26 cellular contexts compared by ENCODE assay signal in genomic region chr3:47120138-47120537, GRCh38. TPM values are rescaled to one million over a fixed set of nuclear protein-coding genes. Genes with fewer than 3 reads are reported as not detected.
DNase-seq lines count a peak whose midpoint lies in the region; ATAC-seq and TF ChIP-seq lines count a peak whose summit lies in the region.
"Had no signal": no experiment of that assay in that cellular context is flagged by ENCODE, and none has a peak within 500 bp of the region (broad histone marks: within the 10 kb centered on the region; RNA-seq: fewer than 3 reads in every experiment).

No MANE protein-coding gene starts in this region.

- H4K20me1 ChIP-seq in MM.1S (ENCODE audit: insufficient read depth, low read length) = no peaks in the 10 kb centered on the region

- H3K36me3 ChIP-seq in HEK293 (ENCODE audit: control insufficient read depth in 2 of 2, insufficient read depth in 1 of 2, low read length in 2 of 2) = peaks cover 19 to 48% of the 10 kb centered on the region in 2 experiments
- H3K36me3 ChIP-seq in MM.1S (replicated peaks; ENCODE audit: insufficient read depth, low read length) = 0 out of 2 replicates have a peak, but pooled peaks cover 6% of the 10 kb centered on the region
- H3K36me3 ChIP-seq: uterus had no signal

- H3K9ac ChIP-seq in MM.1S (ENCODE audit: low read length) = no peak overlapping the region
- H3K9ac ChIP-seq: KMS-11 had no signal

- DNase-seq in activated naive CD4-positive, alpha-beta T cell treated with anti-CD3 and anti-CD28 coated beads, Interleukin-2, amount 50 U/mL, for 72 hours (ENCODE audit: low spot score in 2 of 2) = no peak
- no peak for DNase-seq in activated naive CD4-positive, alpha-beta T cell treated with anti-CD3 and anti-CD28 coated beads, Interleukin-2, amount 50 U/mL, for 16 hours
- DNase-seq in natural killer cell treated with Interleukin-12 subunit alpha and Interleukin-12 subunit beta and Interleukin-15 and Interleukin-18, amount 100 ng/mL, for 72 hours (ENCODE audit: low spot score) = no peak
- DNase-seq in MM.1S = no peak
- DNase-seq in central memory CD4-positive, alpha-beta T cell = no peak
- DNase-seq in dermis blood vessel endothelial cell = no peak
- DNase-seq: activated CD4-positive, alpha-beta T cell treated with anti-CD3 and anti-CD28 coated beads for 4 hours; activated naive CD4-positive, alpha-beta T cell treated with anti-CD3 and anti-CD28 coated beads, Interleukin-2, amount 10 ng/mL, durations not matched to agents 7 days and 5 days; cerebellar nuclear complex; dorsolateral prefrontal cortex; EL; gastrocnemius medialis; left colon; NCI-H1436; NCI-H2107; nucleus accumbens; stimulated activated naive CD8-positive, alpha-beta T cell treated with anti-CD3 and anti-CD28 coated beads, Interleukin-15, amount 100 ng/mL, for 72 hours; uterus had no signal

- peaks cover 25% of the 10 kb centered on the region for H3K4me1 Mint-ChIP-seq in activated T-helper 17 cell treated with anti-CD3 and anti-CD28 coated beads, Interleukin-2, amount 50 U/mL, for 72 hours
- H3K4me1 Mint-ChIP-seq in natural killer cell treated with Interleukin-12 subunit alpha and Interleukin-12 subunit beta and Interleukin-15 and Interleukin-18, amount 100 ng/mL, for 72 hours (ENCODE audit: low read depth in 2 of 2) = peaks cover 35 to 40% of the 10 kb centered on the region in 2 donors

- no peaks in the 10 kb centered on the region for H3K27me3 ChIP-seq in MM.1S (replicated peaks; ENCODE audit: insufficient read depth, low read length)
- H3K27me3 ChIP-seq: dorsolateral prefrontal cortex, gastrocnemius medialis, hepatocyte, uterus had no signal

- no peaks in the 10 kb centered on the region for H3K4me1 ChIP-seq in HEK293 (ENCODE audit: control insufficient read depth, insufficient read depth, low read length)
- no peaks in the 10 kb centered on the region for H3K4me1 ChIP-seq in MM.1S (ENCODE audit: low read length)
- H3K4me1 ChIP-seq: prostate gland, uterus had no signal

- peaks cover 0 to 11% of the 10 kb centered on the region in 2 donors for H3K9me3 Mint-ChIP-seq in activated naive CD4-positive, alpha-beta T cell treated with anti-CD3 and anti-CD28 coated beads, Interleukin-2, amount 50 U/mL, for 72 hours
- no peaks in the 10 kb centered on the region for H3K9me3 Mint-ChIP-seq in activated T-helper 17 cell treated with anti-CD3 and anti-CD28 coated beads, Interleukin-2, amount 50 U/mL, for 72 hours
- no peaks in the 10 kb centered on the region for H3K9me3 Mint-ChIP-seq in natural killer cell treated with Interleukin-12 subunit alpha and Interleukin-12 subunit beta and Interleukin-15 and Interleukin-18, amount 100 ng/mL, for 72 hours
- H3K9me3 Mint-ChIP-seq: activated naive CD4-positive, alpha-beta T cell treated with anti-CD3 and anti-CD28 coated beads, Interleukin-2, amount 10 ng/mL, durations not matched to agents 7 days and 5 days had no signal

- H3K9me3 ChIP-seq in HEK293 (ENCODE audit: control insufficient read depth, insufficient read depth, low read depth, low read length) (no peaks in the 10 kb centered on the region), MM.1S (replicated peaks; ENCODE audit: insufficient read depth, low read length) (no peaks in the 10 kb centered on the region)
- H3K9me3 ChIP-seq: gastrocnemius medialis, prostate gland, uterus had no signal

- no peaks in the 10 kb centered on the region for H3K9me2 ChIP-seq in MM.1S (replicated peaks; ENCODE audit: insufficient read depth, low read length)

- CTCF ChIA-PET in HEK293 (lab: Yijun Ruan, JAX) = no interaction called here

- POLR2A ChIA-PET in HEK293 (lab: Yijun Ruan, JAX) = no interaction called here

- peaks cover 43 to 51% of the 10 kb centered on the region in 2 donors for H3K36me3 Mint-ChIP-seq in activated naive CD4-positive, alpha-beta T cell treated with anti-CD3 and anti-CD28 coated beads, Interleukin-2, amount 50 U/mL, for 72 hours
- H3K36me3 Mint-ChIP-seq in activated T-helper 17 cell treated with anti-CD3 and anti-CD28 coated beads, Interleukin-2, amount 50 U/mL, for 72 hours (ENCODE audit: low read depth) = peaks cover 92% of the 10 kb centered on the region
- peaks cover 44% of the 10 kb centered on the region for H3K36me3 Mint-ChIP-seq in natural killer cell treated with Interleukin-12 subunit alpha and Interleukin-12 subunit beta and Interleukin-15 and Interleukin-18, amount 100 ng/mL, for 72 hours

- H3K27ac ChIP-seq in HEK293 (ENCODE audit: extremely low read depth, low read depth, low read length) (no peak overlapping the region), MM.1S (ENCODE audit: low read length) (no peak overlapping the region)
- H3K27ac ChIP-seq: C4-2B, gastrocnemius medialis, hepatocyte, KMS-11, prostate gland, RWPE1, uterus had no signal

- peak overlapping the region in 1 of 2 donors; percentile 72 for H3K27ac Mint-ChIP-seq in activated naive CD4-positive, alpha-beta T cell treated with anti-CD3 and anti-CD28 coated beads, Interleukin-2, amount 50 U/mL, for 72 hours
- H3K27ac Mint-ChIP-seq in activated T-helper 17 cell treated with anti-CD3 and anti-CD28 coated beads, Interleukin-2, amount 50 U/mL, for 72 hours = peak overlapping the region; percentile 53
- peak overlapping the region; percentile 50 to 77 for H3K27ac Mint-ChIP-seq in natural killer cell treated with Interleukin-12 subunit alpha and Interleukin-12 subunit beta and Interleukin-15 and Interleukin-18, amount 100 ng/mL, for 72 hours
- H3K27ac Mint-ChIP-seq: activated naive CD4-positive, alpha-beta T cell treated with anti-CD3 and anti-CD28 coated beads, Interleukin-2, amount 10 ng/mL, durations not matched to agents 7 days and 5 days had no signal

- H3K4me3 Mint-ChIP-seq in activated T-helper 17 cell treated with anti-CD3 and anti-CD28 coated beads, Interleukin-2, amount 50 U/mL, for 72 hours = peak overlapping the region; percentile 19
- peak overlapping the region; percentile 40 for H3K4me3 Mint-ChIP-seq in natural killer cell treated with Interleukin-12 subunit alpha and Interleukin-12 subunit beta and Interleukin-15 and Interleukin-18, amount 100 ng/mL, for 72 hours
- H3K4me3 Mint-ChIP-seq: activated naive CD4-positive, alpha-beta T cell treated with anti-CD3 and anti-CD28 coated beads, Interleukin-2, amount 10 ng/mL, durations not matched to agents 7 days and 5 days; memory B cell had no signal

- TF ChIP-seq CTCF in HEK293 (tag by site-specific recombination; IDR thresholded peaks at IDR 0.05) (no peak), MM.1S (IDR thresholded peaks at IDR 0.05; ENCODE audit: low read length) (no peak)

- no peaks in the 10 kb centered on the region for H3F3A ChIP-seq in MM.1S (ENCODE audit: insufficient read depth, low read length)

- H3K27me3 Mint-ChIP-seq in activated T-helper 17 cell treated with anti-CD3 and anti-CD28 coated beads, Interleukin-2, amount 50 U/mL, for 72 hours = no peaks in the 10 kb centered on the region
- no peaks in the 10 kb centered on the region for H3K27me3 Mint-ChIP-seq in natural killer cell treated with Interleukin-12 subunit alpha and Interleukin-12 subunit beta and Interleukin-15 and Interleukin-18, amount 100 ng/mL, for 72 hours
- H3K27me3 Mint-ChIP-seq: activated naive CD4-positive, alpha-beta T cell treated with anti-CD3 and anti-CD28 coated beads, Interleukin-2, amount 10 ng/mL, durations not matched to agents 7 days and 5 days; memory B cell; stimulated activated naive CD8-positive, alpha-beta T cell treated with anti-CD3 and anti-CD28 coated beads, Interleukin-15, amount 100 ng/mL, for 72 hours had no signal

- no peak overlapping the region for H3K4me2 ChIP-seq in MM.1S (ENCODE audit: low read depth, low read length)
- H3K4me2 ChIP-seq: hepatocyte, KMS-11 had no signal

- 0 out of 2 replicates have a peak, but pooled peaks cover 4% of the 10 kb centered on the region for H3K79me2 ChIP-seq in MM.1S (ENCODE audit: low read length)

- no peak overlapping the region for H2AFZ ChIP-seq in MM.1S (ENCODE audit: low read length)
- H2AFZ ChIP-seq: hepatocyte had no signal

- ATAC-seq in activated naive CD4-positive, alpha-beta T cell treated with anti-CD3 and anti-CD28 coated beads, Interleukin-2, amount 50 U/mL, for 72 hours = peak; percentile 58 to 78
- peak; percentile 59 for ATAC-seq in activated T-helper 17 cell treated with anti-CD3 and anti-CD28 coated beads, Interleukin-2, amount 50 U/mL, for 72 hours (replicated peaks)
- ATAC-seq in natural killer cell treated with Interleukin-12 subunit alpha and Interleukin-12 subunit beta and Interleukin-15 and Interleukin-18, amount 100 ng/mL, for 72 hours = peak in 1 of 2 donors; percentile 67
- ATAC-seq: gastrocnemius medialis; left colon; stimulated activated naive CD8-positive, alpha-beta T cell treated with anti-CD3 and anti-CD28 coated beads, Interleukin-15, amount 100 ng/mL, for 72 hours had no signal

- H3K4me3 ChIP-seq in HEK293 (ENCODE audit: low read depth, low read length) (no peak overlapping the region), MM.1S (ENCODE audit: low read length) (no peak overlapping the region)
- H3K4me3 ChIP-seq: dorsolateral prefrontal cortex, gastrocnemius medialis, hepatocyte, prostate gland, uterus had no signal

TF ChIP-seq in HEK293, 187 proteins besides CTCF, POLR2A, EP300 and RAD21:
- no peak for TF ChIP-seq HOXA7 (CRISPR knock-in tag; IDR thresholded peaks at IDR 0.05; ENCODE audit: borderline replicate concordance)
- peak; percentile 49; the same call in 1 of the 2 replicates for TF ChIP-seq PRDM1 (tag by site-specific recombination; IDR thresholded peaks at IDR 0.05)
- TF ChIP-seq ZNF585B (tag by site-specific recombination; IDR thresholded peaks at IDR 0.05) = no peak
- TF ChIP-seq ZNF629 (tag by site-specific recombination; IDR thresholded peaks at IDR 0.05) = no peak
- TF ChIP-seq ZNF16 (tag by site-specific recombination; IDR thresholded peaks at IDR 0.05; ENCODE audit: low read depth) = no peak

RNA-seq across cellular contexts. Expression of gene SETD2, which starts 43.8 kb away (rescaled TPM):
- total RNA-seq in activated naive CD4-positive, alpha-beta T cell treated with anti-CD3 and anti-CD28 coated beads, Interleukin-2, amount 50 U/mL, for 72 hours = 10 to 100 TPM; 35.3 to 42.0 TPM
- 10 to 100 TPM; 28.8 to 33.1 TPM for total RNA-seq in activated T-helper 17 cell treated with anti-CD3 and anti-CD28 coated beads, Interleukin-2, amount 50 U/mL, for 72 hours
- total RNA-seq in natural killer cell treated with Interleukin-12 subunit alpha and Interleukin-12 subunit beta and Interleukin-15 and Interleukin-18, amount 100 ng/mL, for 72 hours = 10 to 100 TPM; 40.8 to 48.3 TPM
- total RNA-seq in dermis blood vessel endothelial cell = 37.8 and 51.8 TPM in 2 replicates
